8 cellular contexts compared by ENCODE assay signal in the genomic region with DNA sequence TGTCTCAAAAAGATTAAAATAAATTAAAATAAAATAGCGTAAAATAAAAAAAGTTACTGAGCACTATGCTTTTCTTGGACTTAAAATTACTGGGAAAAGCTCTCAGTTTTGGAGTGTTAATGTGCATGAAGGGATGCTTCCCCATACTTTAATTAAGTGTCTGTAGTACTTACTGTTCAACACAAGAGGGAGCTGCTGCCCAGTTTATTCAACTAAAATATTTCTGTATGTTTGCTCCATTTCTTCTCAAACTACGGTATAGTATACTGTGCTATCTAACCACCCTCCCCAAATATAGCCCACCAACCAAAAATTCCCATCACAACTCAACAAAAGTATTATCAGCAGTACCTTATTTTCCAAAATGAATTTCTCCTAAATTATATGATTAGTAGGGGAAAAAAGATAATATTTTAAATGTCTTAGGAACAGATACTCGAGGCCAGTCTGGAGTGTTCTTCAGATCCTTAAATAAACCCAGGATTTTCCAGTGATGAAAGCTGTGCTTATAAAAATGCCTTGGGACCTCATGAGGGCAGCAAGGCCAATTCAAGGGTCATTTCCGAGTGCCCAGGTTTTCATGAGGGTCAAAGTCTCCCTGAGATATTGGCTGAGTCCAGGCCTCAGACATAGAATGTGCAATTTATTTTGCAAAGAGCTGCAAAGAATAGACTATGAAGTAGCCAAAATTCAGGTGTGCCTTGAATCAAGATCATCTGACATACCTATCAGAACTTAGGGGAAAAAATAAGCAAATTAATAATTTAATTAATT.
DNase-seq lines count a peak whose midpoint lies in the region; ATAC-seq and TF ChIP-seq lines count a peak whose summit lies in the region.

No MANE protein-coding gene starts in this region.

- H3K27ac Mint-ChIP-seq in activated CD8-positive, alpha-beta T cell treated with anti-CD3 and anti-CD28 coated beads for 36 hours, result no peak overlapping the region

- H3K79me2 ChIP-seq in GM23248 (ENCODE audit: insufficient read depth), result no peaks in the 10 kb centered on the region

- H3K4me3 ChIP-seq in GM23248, result no peak overlapping the region
- no peak overlapping the region for H3K4me3 ChIP-seq in retinal pigment epithelial cell (ENCODE audit: low read length)

- 38 to 40% methylated on average over 4 of the region's 4 CpGs for WGBS in GM23248 (ENCODE audit: low coverage in 1 of 2, low lambda C conversion rate in 2 of 2, missing lambda C conversion rate in 2 of 2), 2 experiments

- no peaks in the 10 kb centered on the region for H4K20me1 ChIP-seq in GM23248 (ENCODE audit: insufficient read depth)

- H3K4me1 ChIP-seq in GM23248 (ENCODE audit: insufficient read depth), result no peaks in the 10 kb centered on the region

- DNase-seq in NCI-H1417 (lab: John Stamatoyannopoulos, UW) (peak in 2 of 3 experiments; percentile 31 to 48), NCI-H1417 treated with DMSO at 0.1 percent for 48 hours (lab: John Stamatoyannopoulos, UW) (no peak), GM23248 (peak; percentile 67), NCI-H2196 treated with DMSO at 0.1 percent for 48 hours (lab: John Stamatoyannopoulos, UW; ENCODE audit: unreplicated experiment) (peak; percentile 37), Right ventricle myocardium superior (no peak), retinal pigment epithelial cell (ENCODE audit: low read depth) (no peak)
- DNase-seq in activated CD8-positive, alpha-beta T cell treated with anti-CD3 and anti-CD28 coated beads for 36 hours, result peak; percentile 35

- H3K36me3 Mint-ChIP-seq in activated CD8-positive, alpha-beta T cell treated with anti-CD3 and anti-CD28 coated beads for 36 hours (ENCODE audit: low read depth), result no peaks in the 10 kb centered on the region

- H2AFZ ChIP-seq in GM23248, result 0 out of 2 replicates have a peak overlapping the region, but pooled peaks have one; percentile 8

- no peaks in the 10 kb centered on the region for H3K36me3 ChIP-seq in GM23248 (ENCODE audit: low read depth)

- H3K4me2 ChIP-seq in GM23248 (ENCODE audit: unreplicated experiment), result no peak overlapping the region

- H3K9me3 ChIP-seq in GM23248 (ENCODE audit: low read depth), result no peaks in the 10 kb centered on the region

- H3K4me1 Mint-ChIP-seq in activated CD8-positive, alpha-beta T cell treated with anti-CD3 and anti-CD28 coated beads for 36 hours (ENCODE audit: low read depth), result no peaks in the 10 kb centered on the region

- H3K9ac ChIP-seq in GM23248, result no peak overlapping the region

- H3F3A ChIP-seq in GM23248 (ENCODE audit: insufficient read depth), result no peaks in the 10 kb centered on the region

- no peaks in the 10 kb centered on the region for H3K9me3 Mint-ChIP-seq in activated CD8-positive, alpha-beta T cell treated with anti-CD3 and anti-CD28 coated beads for 36 hours

- intact Hi-C loops in activated CD8-positive, alpha-beta T cell treated with anti-CD3 and anti-CD28 coated beads for 36 hours (cut with micrococcal nuclease), result loop anchor here (2.0 to 5.0 kb wide), 2 partner anchors 49 to 292 kb away; no protein-coding TSS in a partner anchor
- intact Hi-C loops in Right ventricle myocardium superior (cut with DNase I), result no loop called here

- peak; percentile 87 for TF ChIP-seq CTCF in activated CD8-positive, alpha-beta T cell treated with anti-CD3 and anti-CD28 coated beads for 36 hours (IDR thresholded peaks at IDR 0.05)
- TF ChIP-seq CTCF in retinal pigment epithelial cell (conservative IDR thresholded peaks at IDR 0.05; ENCODE audit: low read depth, low read length), result peak; percentile 67

- no peaks in the 10 kb centered on the region for H3K9me2 ChIP-seq in GM23248 (ENCODE audit: insufficient read depth)

- H3K4me3 Mint-ChIP-seq in activated CD8-positive, alpha-beta T cell treated with anti-CD3 and anti-CD28 coated beads for 36 hours, result no peak overlapping the region

- in situ Hi-C loops in GM23248 (cut with MboI), result loop anchor here (10.0 to 25.0 kb wide), 2 partner anchors 235 to 612 kb away; no protein-coding TSS in a partner anchor

- H3K27ac ChIP-seq in GM23248, result no peak overlapping the region

- H3K27me3 Mint-ChIP-seq in activated CD8-positive, alpha-beta T cell treated with anti-CD3 and anti-CD28 coated beads for 36 hours, result no peaks in the 10 kb centered on the region

- CTCF ChIA-PET in activated CD8-positive, alpha-beta T cell treated with anti-CD3 and anti-CD28 coated beads for 36 hours (lab: Charles Lee), result interaction anchor here (0.7 to 9.3 kb wide), 50 partner anchors 9 to 513 kb away, joined by 3 to 147 read pairs (median 4); a partner anchor contains a TSS

- POLR2A ChIA-PET in activated CD8-positive, alpha-beta T cell treated with anti-CD3 and anti-CD28 coated beads for 36 hours (lab: Charles Lee), result interaction anchor here (0.6 to 2.1 kb wide), 5 partner anchors 11 to 291 kb away, joined by 3 to 6 read pairs (median 5); no protein-coding TSS in a partner anchor

- peak; percentile 78 for ATAC-seq in activated CD8-positive, alpha-beta T cell treated with anti-CD3 and anti-CD28 coated beads for 36 hours
- ATAC-seq in Right ventricle myocardium superior (ENCODE audit: poor library complexity), result peak; percentile 61
- ATAC-seq in GM21526 (IDR thresholded peaks at IDR 0.05; ENCODE audit: low FRiP score, unreplicated experiment), result no peak

- H3K27me3 ChIP-seq in GM23248 (replicated peaks; ENCODE audit: insufficient read depth), result no peaks in the 10 kb centered on the region; the same call in none of the 2 replicates

Comparison
In these comparisons a context has a peak if more than half of its experiments do, and no peak if none do; other contexts are left out.
1. DNase-seq: peak in NCI-H1417 (2 of 3), GM23248 (single experiment), NCI-H2196 treated with DMSO at 0.1 percent for 48 hours (single experiment) and activated CD8-positive, alpha-beta T cell treated with anti-CD3 and anti-CD28 coated beads for 36 hours (single experiment); none in NCI-H1417 treated with DMSO at 0.1 percent for 48 hours (single experiment), Right ventricle myocardium superior (single experiment) and retinal pigment epithelial cell (single experiment).